1 cellular context compared by ENCODE assay signal in genomic region chr6:44257007-44257752, GRCh38.
TF ChIP-seq lines count a peak whose summit lies in the region.

Gene SLC35B2, minus strand, starts transcription at chr6:44257528. Its CDS starts 118 bp downstream, at chr6:44257410.

TF ChIP-seq in HepG2, 621 proteins besides CTCF, POLR2A, EP300 and RAD21 (continued from another document and continues in another):
- TF ChIP-seq ZNF784 (CRISPR knock-in tag; IDR thresholded peaks at IDR 0.05; ENCODE audit: borderline replicate concordance) (peak; percentile 95), ZFP37 (CRISPR knock-in tag; IDR thresholded peaks at IDR 0.05; ENCODE audit: borderline replicate concordance) (0 out of 2 replicates have a peak, but pooled peaks have one; percentile 81), ZNF740 (CRISPR knock-in tag; IDR thresholded peaks at IDR 0.05) (peak; percentile 94), NAIF1 (CRISPR knock-in tag; IDR thresholded peaks at IDR 0.05; ENCODE audit: borderline replicate concordance) (0 out of 2 replicates have a peak, but pooled peaks have one; percentile 56), ZNF20 (CRISPR knock-in tag; IDR thresholded peaks at IDR 0.05) (no peak; the same call in 1 of the 2 replicates), ZNF3 (CRISPR knock-in tag; IDR thresholded peaks at IDR 0.05) (peak; percentile 36; the same call in 1 of the 2 replicates), CEBPG (CRISPR knock-in tag; IDR thresholded peaks at IDR 0.05) (0 out of 2 replicates have a peak, but pooled peaks have one; percentile 1), ZNF891 (CRISPR knock-in tag; IDR thresholded peaks at IDR 0.05) (peak; percentile 89), ZNF280B (CRISPR knock-in tag; IDR thresholded peaks at IDR 0.05; ENCODE audit: borderline replicate concordance) (0 out of 2 replicates have a peak, but pooled peaks have one; percentile 64), MTF2 (CRISPR knock-in tag; IDR thresholded peaks at IDR 0.05; ENCODE audit: borderline replicate concordance) (peak; percentile 97; the same call in 1 of the 2 replicates), GATAD1 (CRISPR knock-in tag; IDR thresholded peaks at IDR 0.05) (peak; percentile 92), KDM1A (CRISPR knock-in tag; IDR thresholded peaks at IDR 0.05) (no peak), GATA4 (IDR thresholded peaks at IDR 0.05; ENCODE audit: borderline replicate concordance, low read depth) (no peak), ZNF329 (CRISPR knock-in tag; IDR thresholded peaks at IDR 0.05; ENCODE audit: low read depth) (peak; percentile 79; the same call in 1 of the 2 replicates), FOXK2 (IDR thresholded peaks at IDR 0.05) (no peak), ISX (CRISPR knock-in tag; conservative IDR thresholded peaks at IDR 0.05) (no peak), NFE2L1 (CRISPR knock-in tag; IDR thresholded peaks at IDR 0.05; ENCODE audit: borderline replicate concordance) (no peak), TBX2 (CRISPR knock-in tag; IDR thresholded peaks at IDR 0.05; ENCODE audit: borderline replicate concordance) (peak; percentile 73), IKZF4 (CRISPR knock-in tag; IDR thresholded peaks at IDR 0.05; ENCODE audit: borderline replicate concordance, low read depth, not compliant biosample characterization) (peak; percentile 86), TEAD2 (CRISPR knock-in tag; IDR thresholded peaks at IDR 0.05) (no peak), REXO4 (CRISPR knock-in tag; IDR thresholded peaks at IDR 0.05; ENCODE audit: borderline replicate concordance) (no peak), CEBPZ (IDR thresholded peaks at IDR 0.05; ENCODE audit: low read length) (no peak), ZFP36L2 (CRISPR knock-in tag; IDR thresholded peaks at IDR 0.05) (no peak), MEF2D (CRISPR knock-in tag; IDR thresholded peaks at IDR 0.05) (no peak), CREB1 (IDR thresholded peaks at IDR 0.05) (peak; percentile 54; the same call in 1 of the 2 replicates), CREB1 (CRISPR knock-in tag; IDR thresholded peaks at IDR 0.05) (no peak), ZBTB8A (CRISPR knock-in tag; IDR thresholded peaks at IDR 0.05; ENCODE audit: borderline replicate concordance, low read depth) (peak; percentile 43; the same call in 1 of the 2 replicates), ZNF788 (CRISPR knock-in tag; IDR thresholded peaks at IDR 0.05; ENCODE audit: borderline replicate concordance) (peak; percentile 79; the same call in 1 of the 2 replicates), ZNF691 (CRISPR knock-in tag; IDR thresholded peaks at IDR 0.05; ENCODE audit: borderline replicate concordance, low read depth) (peak; percentile 95), ZSCAN31 (CRISPR knock-in tag; IDR thresholded peaks at IDR 0.05; ENCODE audit: low read depth) (peak; percentile 89; the same call in 1 of the 2 replicates), FOSL2 (CRISPR knock-in tag; IDR thresholded peaks at IDR 0.05) (peak; percentile 28; the same call in 1 of the 2 replicates), ZSCAN25 (CRISPR knock-in tag; IDR thresholded peaks at IDR 0.05) (peak; percentile 66), PREB (CRISPR knock-in tag; IDR thresholded peaks at IDR 0.05) (no peak), GABPA (IDR thresholded peaks at IDR 0.05; ENCODE audit: low read depth, low read length) (no peak), GABPA (CRISPR knock-in tag; IDR thresholded peaks at IDR 0.05; ENCODE audit: low read depth) (peak; percentile 58), MXD4 (CRISPR knock-in tag; IDR thresholded peaks at IDR 0.05) (peak; percentile 91; the same call in 1 of the 2 replicates), ZHX1 (CRISPR knock-in tag; IDR thresholded peaks at IDR 0.05; ENCODE audit: low read depth) (peak; percentile 66; the same call in 1 of the 2 replicates), ELK4 (CRISPR knock-in tag; IDR thresholded peaks at IDR 0.05; ENCODE audit: borderline replicate concordance) (no peak), NR2F6 (IDR thresholded peaks at IDR 0.05) (0 out of 2 replicates have a peak, but pooled peaks have one; percentile 26), NR2F6 (CRISPR knock-in tag; IDR thresholded peaks at IDR 0.05) (no peak), ZBTB1 (CRISPR knock-in tag; IDR thresholded peaks at IDR 0.05; ENCODE audit: borderline replicate concordance) (no peak; the same call in 1 of the 2 replicates), CAMTA2 (CRISPR knock-in tag; IDR thresholded peaks at IDR 0.05; ENCODE audit: borderline replicate concordance) (no peak), ZNF703 (CRISPR knock-in tag; IDR thresholded peaks at IDR 0.05; ENCODE audit: borderline replicate concordance) (no peak), ZC3H13 (CRISPR knock-in tag; IDR thresholded peaks at IDR 0.05) (peak; percentile 93), ZNF713 (CRISPR knock-in tag; IDR thresholded peaks at IDR 0.05) (no peak), ZNF292 (CRISPR knock-in tag; IDR thresholded peaks at IDR 0.05; ENCODE audit: borderline replicate concordance, low read depth) (peak; percentile 67; the same call in 1 of the 2 replicates), MZF1 (CRISPR knock-in tag; IDR thresholded peaks at IDR 0.05; ENCODE audit: borderline replicate concordance) (0 out of 2 replicates have a peak, but pooled peaks have one; percentile 60), WIZ (CRISPR knock-in tag; IDR thresholded peaks at IDR 0.05) (peak; percentile 83; the same call in 1 of the 2 replicates), ATM (IDR thresholded peaks at IDR 0.05; ENCODE audit: borderline replicate concordance) (no peak), ZNF678 (CRISPR knock-in tag; IDR thresholded peaks at IDR 0.05) (no peak), ZBTB21 (CRISPR knock-in tag; IDR thresholded peaks at IDR 0.05) (no peak), PHB2 (IDR thresholded peaks at IDR 0.05; ENCODE audit: partially characterized antibody) (no peak), ZNF232 (CRISPR knock-in tag; IDR thresholded peaks at IDR 0.05; ENCODE audit: borderline replicate concordance) (no peak; the same call in 1 of the 2 replicates), SIX1 (CRISPR knock-in tag; IDR thresholded peaks at IDR 0.05; ENCODE audit: borderline replicate concordance) (peak; percentile 50; the same call in 1 of the 2 replicates), ZNF7 (CRISPR knock-in tag; IDR thresholded peaks at IDR 0.05) (no peak), ZBTB7A (CRISPR knock-in tag; IDR thresholded peaks at IDR 0.05) (peak; percentile 83), MIXL1 (CRISPR knock-in tag; IDR thresholded peaks at IDR 0.05) (0 out of 2 replicates have a peak, but pooled peaks have one; percentile 37), KDM3A (CRISPR knock-in tag; IDR thresholded peaks at IDR 0.05; ENCODE audit: low read depth) (peak; percentile 78; the same call in 1 of the 2 replicates), PPARG (CRISPR knock-in tag; conservative IDR thresholded peaks at IDR 0.05) (no peak; the same call in none of the 2 replicates), U2AF2 (IDR thresholded peaks at IDR 0.05; ENCODE audit: low read depth, low read length) (peak; percentile 81; the same call in 1 of the 2 replicates), ZNF44 (CRISPR knock-in tag; IDR thresholded peaks at IDR 0.05) (no peak), NCOA5 (CRISPR knock-in tag; IDR thresholded peaks at IDR 0.05) (no peak), SOX5 (CRISPR knock-in tag; IDR thresholded peaks at IDR 0.05; ENCODE audit: borderline replicate concordance) (peak; percentile 48; the same call in 1 of the 2 replicates)
